ENCODE assay signal across 8 cellular contexts in the genomic region with DNA sequence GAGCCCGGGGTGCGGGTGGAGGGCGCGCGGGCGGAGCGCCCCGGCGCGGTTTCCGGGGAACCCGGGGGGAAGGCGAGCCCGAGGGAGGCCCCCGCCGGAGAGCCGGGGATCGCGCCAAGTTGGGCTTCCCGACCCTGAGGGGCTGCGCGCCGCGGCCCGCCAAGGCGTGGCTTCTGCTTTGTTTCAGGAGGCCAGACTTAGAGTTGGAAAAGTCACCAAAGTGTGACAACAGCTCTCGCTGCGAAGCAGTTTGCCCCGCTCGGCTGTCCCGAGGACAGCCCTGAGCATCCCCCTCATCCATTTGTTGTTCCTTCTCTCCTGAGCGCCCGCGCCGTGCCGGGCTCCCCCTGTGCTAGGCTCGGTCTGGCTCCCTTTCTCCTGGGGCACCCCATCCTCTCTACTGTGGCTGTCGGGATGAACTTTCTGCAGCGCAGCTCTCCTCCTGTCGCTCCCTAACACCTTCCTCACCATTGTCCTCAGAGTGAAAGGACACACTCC. TPM values are rescaled to one million over a fixed set of nuclear protein-coding genes. Genes with fewer than 3 reads are reported as not detected.
DNase-seq lines count a peak whose midpoint lies in the region; ATAC-seq, FAIRE-seq and TF ChIP-seq lines count a peak whose summit lies in the region.

No MANE protein-coding gene starts in this region.

- intact Hi-C loops in pancreas (cut with DNase I), result no loop called here

- H3K4me3 Mint-ChIP-seq in T-helper 1 cell treated with Interleukin-12 subunit alpha and Interleukin-12 subunit beta and Interleukin-4 antibody, amounts not matched to agents 30 μg/mL and 1 μg/mL, for 36 hours, result peak overlapping the region; percentile 96

- peak overlapping the region; percentile 66 to 80 for H3K4me3 ChIP-seq in foreskin fibroblast (ENCODE audit: low read depth in 1 of 2, low read length in 2 of 2)
- peak overlapping the region; percentile 36 to 76 (median 54) for H3K4me3 ChIP-seq in pancreas

- H3K4me1 ChIP-seq in pancreas, result peaks cover 0 to 8% (median 0%) of the 10 kb centered on the region in 3 donors

- in situ Hi-C loops in GM13976 (cut with MboI; ENCODE audit: low sequenced_read_pairs, unreplicated experiment), result no loop called here

- H3K27me3 ChIP-seq in pancreas, result no peaks in the 10 kb centered on the region

- H3K27me3 Mint-ChIP-seq in T-helper 1 cell treated with Interleukin-12 subunit alpha and Interleukin-12 subunit beta and Interleukin-4 antibody, amounts not matched to agents 30 μg/mL and 1 μg/mL, for 36 hours (ENCODE audit: low read depth), result peaks cover 35% of the 10 kb centered on the region

- H3K9me3 Mint-ChIP-seq in T-helper 1 cell treated with Interleukin-12 subunit alpha and Interleukin-12 subunit beta and Interleukin-4 antibody, amounts not matched to agents 30 μg/mL and 1 μg/mL, for 36 hours, result no peaks in the 10 kb centered on the region

- WGBS in pancreas, 2 donors, result 1 to 2% methylated on average over 32 to 40 of the region's 40 CpGs

- H3K9me3 ChIP-seq in pancreas, result no peaks in the 10 kb centered on the region

- H3K4me1 Mint-ChIP-seq in T-helper 1 cell treated with Interleukin-12 subunit alpha and Interleukin-12 subunit beta and Interleukin-4 antibody, amounts not matched to agents 30 μg/mL and 1 μg/mL, for 36 hours (ENCODE audit: low read depth), result peaks cover 47% of the 10 kb centered on the region

- peak overlapping the region in 1 of 4 donors; percentile 0 for H3K27ac ChIP-seq in pancreas

- no peak for FAIRE-seq in pancreas (lab: Jason Lieb, UNC)

- peaks cover 14% of the 10 kb centered on the region for H3K36me3 Mint-ChIP-seq in T-helper 1 cell treated with Interleukin-12 subunit alpha and Interleukin-12 subunit beta and Interleukin-4 antibody, amounts not matched to agents 30 μg/mL and 1 μg/mL, for 36 hours (ENCODE audit: low read depth)

- H3K27ac Mint-ChIP-seq in T-helper 1 cell treated with Interleukin-12 subunit alpha and Interleukin-12 subunit beta and Interleukin-4 antibody, amounts not matched to agents 30 μg/mL and 1 μg/mL, for 36 hours, result peak overlapping the region; percentile 73

- TF ChIP-seq CTCF in foreskin fibroblast (IDR thresholded peaks at IDR 0.05; ENCODE audit: low read depth, low read length) (no peak), pancreas (IDR thresholded peaks at IDR 0.05) (no peak), GM13976 (IDR thresholded peaks at IDR 0.05; ENCODE audit: borderline replicate concordance, control extremely low read depth, extremely low read depth, insufficient read depth, missing control alignments) (no peak)

- DNase-seq in foreskin fibroblast (peak in 1 of 2 donors; percentile 47), pancreas (peak in 2 of 6 donors; percentile 13 to 65), GM13976 (ENCODE audit: low spot score) (no peak), NCI-H1436 (lab: John Stamatoyannopoulos, UW) (no peak)

- ATAC-seq in GM18868 (IDR thresholded peaks at IDR 0.05; ENCODE audit: unreplicated experiment), result peak; percentile 31
- peak; percentile 39 for ATAC-seq in HG02852 (IDR thresholded peaks at IDR 0.05; ENCODE audit: unreplicated experiment)
- peak; percentile 14 to 29 (median 17) for ATAC-seq in pancreas
- no peak for ATAC-seq in GM18498 (IDR thresholded peaks at IDR 0.05; ENCODE audit: unreplicated experiment)

- H3K36me3 ChIP-seq in pancreas, result no peaks in the 10 kb centered on the region

RNA-seq across cellular contexts. Expression of a gene that starts 0.4 kb away (rescaled TPM):
- total RNA-seq in pancreas, result 10 to 100 TPM in 1 of 6 donors, 1 to 10 TPM in 5; 1.3 to 10.0 (median 2.3) TPM
- polyA plus RNA-seq in pancreas, result 1 to 10 TPM; 5.8 to 8.2 TPM

RNA-seq across cellular contexts. Expression of a gene that starts 32.2 kb away (rescaled TPM):
- total RNA-seq in pancreas, result under 1 TPM in 1 of 6 donors, not detected in 5; 0.25 TPM
- under 1 TPM; 0.05 to 0.11 TPM for polyA plus RNA-seq in pancreas

RNA-seq across cellular contexts. Expression of a gene that starts 53.8 kb away (rescaled TPM):
- total RNA-seq in pancreas, result 10 to 100 TPM; 57.9 to 91.7 (median 77.7) TPM
- 100 to 1,000 TPM in 1 of 2 donors, 10 to 100 TPM in 1; 49.2 to 102 TPM for polyA plus RNA-seq in pancreas
